34 cellular contexts compared by ENCODE assay signal in genomic region chr6:145076110-145076841, GRCh38.
"Had no signal": no experiment of that assay in that cellular context is flagged by ENCODE, and none has a peak within 500 bp of the region (broad histone marks: within the 10 kb centered on the region; RNA-seq: fewer than 3 reads in every experiment).

No MANE protein-coding gene starts in this region.

- ATAC-seq: activated CD4-positive, alpha-beta T cell treated with anti-CD3 and anti-CD28 coated beads for 36 hours; activated CD4-positive, CD25-positive, alpha-beta regulatory T cell treated with anti-CD3 and anti-CD28 coated beads, Interleukin-2, amount 50 U/mL, for 24 hours; activated CD8-positive, alpha-beta T cell treated with anti-CD3 and anti-CD28 coated beads, Interleukin-2, amount 10 ng/mL, durations not matched to agents 7 days and 5 days; Panc1 had no signal

- H3K36me3 ChIP-seq: ascending aorta, cardiac muscle cell, SJCRH30 had no signal

- H3K27me3 Mint-ChIP-seq: activated CD4-positive, alpha-beta T cell treated with anti-CD3 and anti-CD28 coated beads, Interleukin-2, amount 10 ng/mL, durations not matched to agents 7 days and 5 days; activated naive CD8-positive, alpha-beta T cell treated with anti-CD3 and anti-CD28 coated beads, Interleukin-2, amount 10 ng/mL, durations not matched to agents 7 days and 5 days had no signal

- H3K27ac Mint-ChIP-seq: activated CD4-positive, alpha-beta T cell treated with anti-CD3 and anti-CD28 coated beads for 36 hours; activated CD4-positive, alpha-beta T cell treated with anti-CD3 and anti-CD28 coated beads, Interleukin-2, amount 10 ng/mL, durations not matched to agents 7 days and 5 days; activated CD8-positive, alpha-beta T cell treated with anti-CD3 and anti-CD28 coated beads, Interleukin-2, amount 10 ng/mL, durations not matched to agents 7 days and 5 days; activated naive CD4-positive, alpha-beta T cell treated with anti-CD3 and anti-CD28 coated beads, Interleukin-2, amount 50 U/mL, for 24 hours; activated naive CD8-positive, alpha-beta T cell treated with anti-CD3 and anti-CD28 coated beads, Interleukin-2, amount 10 ng/mL, durations not matched to agents 7 days and 5 days; activated T-cell treated with anti-CD3 and anti-CD28 coated beads, Interleukin-2, amount 50 U/mL, for 24 hours; activated T-helper 2 cell treated with anti-CD3 and anti-CD28 coated beads, Interferon-gamma antibody, Interleukin-2, Interleukin-4, amounts not matched to agents 10 μg/mL and 5 μg/mL and 100 μg/mL, durations not matched to agents 14 hours and 24 hours and 36 hours had no signal

- H3K36me3 Mint-ChIP-seq: activated naive CD4-positive, alpha-beta T cell treated with anti-CD3 and anti-CD28 coated beads, Interleukin-2, amount 50 U/mL, for 24 hours; activated naive CD8-positive, alpha-beta T cell treated with anti-CD3 and anti-CD28 coated beads, Interleukin-2, amount 10 ng/mL, durations not matched to agents 7 days and 5 days had no signal

- H3K27me3 ChIP-seq: ascending aorta, cardiac muscle cell, SJCRH30 had no signal

- H3K4me1 ChIP-seq: ascending aorta, SJCRH30 had no signal

- H3K4me1 Mint-ChIP-seq: activated CD4-positive, alpha-beta T cell treated with anti-CD3 and anti-CD28 coated beads for 36 hours; activated CD4-positive, alpha-beta T cell treated with anti-CD3 and anti-CD28 coated beads, Interleukin-2, amount 10 ng/mL, durations not matched to agents 7 days and 5 days; activated naive CD4-positive, alpha-beta T cell treated with anti-CD3 and anti-CD28 coated beads, Interleukin-2, amount 50 U/mL, for 24 hours; activated naive CD8-positive, alpha-beta T cell treated with anti-CD3 and anti-CD28 coated beads, Interleukin-2, amount 10 ng/mL, durations not matched to agents 7 days and 5 days; central memory CD8-positive, alpha-beta T cell had no signal

- H3K9me3 Mint-ChIP-seq: activated CD4-positive, alpha-beta T cell treated with anti-CD3 and anti-CD28 coated beads, Interleukin-2, amount 10 ng/mL, durations not matched to agents 7 days and 5 days; activated naive CD4-positive, alpha-beta T cell treated with anti-CD3 and anti-CD28 coated beads, Interleukin-2, amount 50 U/mL, for 24 hours; activated naive CD8-positive, alpha-beta T cell treated with anti-CD3 and anti-CD28 coated beads, Interleukin-2, amount 10 ng/mL, durations not matched to agents 7 days and 5 days; activated T-cell treated with anti-CD3 and anti-CD28 coated beads, Interleukin-2, amount 50 U/mL, for 24 hours; activated T-helper 2 cell treated with anti-CD3 and anti-CD28 coated beads, Interferon-gamma antibody, Interleukin-2, Interleukin-4, amounts not matched to agents 10 μg/mL and 5 μg/mL and 100 μg/mL, durations not matched to agents 14 hours and 24 hours and 36 hours; central memory CD8-positive, alpha-beta T cell had no signal

- H3K27ac ChIP-seq: ascending aorta, cardiac muscle cell, SJCRH30, SK-N-MC had no signal

- DNase-seq: activated CD4-positive, alpha-beta T cell treated with anti-CD3 and anti-CD28 coated beads for 36 hours; activated CD4-positive, alpha-beta T cell treated with anti-CD3 and anti-CD28 coated beads, Interleukin-2, amount 10 ng/mL, durations not matched to agents 7 days and 5 days; activated CD4-positive, alpha-beta T cell treated with anti-CD3 and anti-CD28 coated beads, Interleukin-2, amount 50 U/mL, for 48 hours; activated CD8-positive, alpha-beta T cell treated with anti-CD3 and anti-CD28 coated beads, Interleukin-2, amount 10 ng/mL, durations not matched to agents 7 days and 5 days; activated gamma-delta T cell; activated naive CD4-positive, alpha-beta T cell treated with Interleukin-2 at 50 U/mL for 16 hours; activated naive CD8-positive, alpha-beta T cell treated with anti-CD3 and anti-CD28 coated beads, Interleukin-2, amount 10 ng/mL, durations not matched to agents 7 days and 5 days; activated T-cell treated with anti-CD3 and anti-CD28 coated beads, Interleukin-2, amount 50 U/mL, for 24 hours; amygdala; Kasumi-1; KG1; MM.1S; MV-4-11; NCI-H1092 treated with DMSO at 0.1 percent for 48 hours; NCI-H1417; NCI-H146; NCI-H187; NCI-H2029 treated with DMSO at 0.1 percent for 48 hours; NCI-H2107; NCI-H2171 treated with DMSO at 0.1 percent for 48 hours; NCI-H2227 treated with DMSO at 0.1 percent for 48 hours; NCI-H446 treated with DMSO at 0.1 percent for 48 hours; NCI-H524 treated with DMSO at 0.1 percent for 48 hours; SHP77; SJCRH30; T1000 had no signal

- H3K9me3 ChIP-seq: ascending aorta, SJCRH30 had no signal

- H3K4me3 Mint-ChIP-seq: activated CD4-positive, alpha-beta T cell treated with anti-CD3 and anti-CD28 coated beads for 36 hours; activated CD4-positive, alpha-beta T cell treated with anti-CD3 and anti-CD28 coated beads, Interleukin-2, amount 10 ng/mL, durations not matched to agents 7 days and 5 days; activated CD8-positive, alpha-beta T cell treated with anti-CD3 and anti-CD28 coated beads, Interleukin-2, amount 10 ng/mL, durations not matched to agents 7 days and 5 days; activated naive CD4-positive, alpha-beta T cell treated with anti-CD3 and anti-CD28 coated beads, Interleukin-2, amount 50 U/mL, for 24 hours; activated naive CD8-positive, alpha-beta T cell treated with anti-CD3 and anti-CD28 coated beads, Interleukin-2, amount 10 ng/mL, durations not matched to agents 7 days and 5 days; activated T-cell treated with anti-CD3 and anti-CD28 coated beads, Interleukin-2, amount 50 U/mL, for 24 hours; central memory CD8-positive, alpha-beta T cell had no signal

- H3K4me3 ChIP-seq: ascending aorta, cardiac muscle cell, SJCRH30, SK-N-MC had no signal
